8 cellular contexts compared by ENCODE assay signal in the genomic region with DNA sequence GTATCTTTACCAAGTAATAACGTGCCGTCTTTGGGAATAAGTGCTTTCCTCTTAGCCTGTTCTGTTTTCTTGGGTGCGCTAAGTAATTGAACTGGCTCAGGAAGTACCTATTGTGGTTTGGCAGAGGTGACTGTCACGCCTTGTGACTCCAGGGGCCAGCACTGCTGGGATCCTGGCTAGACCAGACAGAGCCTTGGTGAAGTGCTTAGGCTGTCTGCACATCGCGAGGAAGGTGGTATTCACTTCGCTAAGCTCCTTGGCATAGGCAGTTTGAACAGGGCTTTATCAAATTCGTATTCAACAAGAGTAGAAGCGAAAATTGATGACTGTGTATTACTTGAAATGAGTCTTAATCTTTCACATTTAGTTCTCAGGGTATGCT. TPM values are rescaled to one million over a fixed set of nuclear protein-coding genes. Genes with fewer than 3 reads are reported as not detected.
DNase-seq lines count a peak whose midpoint lies in the region; ATAC-seq, FAIRE-seq and TF ChIP-seq lines count a peak whose summit lies in the region.

No MANE protein-coding gene starts in this region.

- SMC1A ChIA-PET in GM12878 (lab: Charles Lee; ENCODE audit: uncharacterized antibody, unreplicated experiment) = interaction anchor here (1.0 to 3.4 kb wide), 10 partner anchors 14 to 119 kb away, joined by 3 to 22 read pairs (median 6); no protein-coding TSS in a partner anchor

- BruUV-seq in GM12878 (replicated peaks; lab: Mats Ljungman, UMichigan) = no TSS peak

- POLR2A ChIA-PET in GM12878 (lab: Charles Lee) = interaction anchor here (0.5 to 1.6 kb wide), 2 partner anchors 18 to 27 kb away, joined by 4 read pairs; no protein-coding TSS in a partner anchor

- TF ChIP-seq POLR2A in GM12878 (IDR thresholded peaks at IDR 0.05; ENCODE audit: low read depth, low read length) = no peak

- ATAC-seq in GM19463 (IDR thresholded peaks at IDR 0.05; ENCODE audit: unreplicated experiment) (peak; percentile 40), GM12878 (peak; percentile 56), HG03280 (IDR thresholded peaks at IDR 0.05; ENCODE audit: unreplicated experiment) (no peak)

- H3K4me2 ChIP-seq in GM12878 (ENCODE audit: control insufficient read depth, insufficient read depth) = peak overlapping the region; percentile 78

- no peak for TF ChIP-seq RAD21 in GM12878 (IDR thresholded peaks at IDR 0.05; ENCODE audit: insufficient read depth, low read depth, low read length)

- H3K79me2 ChIP-seq in ACC112 (ENCODE audit: control insufficient read depth, insufficient read depth, low read length, unreplicated experiment) (no peaks in the 10 kb centered on the region), GM12878 (ENCODE audit: control insufficient read depth, insufficient read depth, low read length) (peaks cover 30% of the 10 kb centered on the region)

- H3K4me3 ChIP-seq in ACC112 (ENCODE audit: low read depth, low read length) (peak overlapping the region; percentile 58), GM12878 (0 out of 2 replicates have a peak overlapping the region, but pooled peaks have one; percentile 6)

- H3K9me3 ChIP-seq in GM12878 (replicated peaks; ENCODE audit: control insufficient read depth, insufficient read depth, low read length) = no peaks in the 10 kb centered on the region; the same call in 1 of the 3 replicates

- peaks cover 5% of the 10 kb centered on the region for H4K20me1 ChIP-seq in GM12878 (ENCODE audit: control insufficient read depth, insufficient read depth)

- in situ Hi-C loops in GM12878 (cut with MboI) = loop anchor here (10.0 kb wide), 1 partner anchor 61 kb away; no protein-coding TSS in a partner anchor

- H3K4me1 ChIP-seq in ACC112 (ENCODE audit: control insufficient read depth, insufficient read depth, low read length, unreplicated experiment) (no peaks in the 10 kb centered on the region), GM12878 (ENCODE audit: control insufficient read depth, insufficient read depth, low read length) (peaks cover 46% of the 10 kb centered on the region)

- peaks cover 8% of the 10 kb centered on the region; the same call in 1 of the 2 replicates for H3K36me3 ChIP-seq in ACC112 (ENCODE audit: insufficient read depth, low read length)
- peaks cover 5 to 26% of the 10 kb centered on the region in 2 experiments for H3K36me3 ChIP-seq in GM12878 (ENCODE audit: control insufficient read depth in 2 of 2, insufficient read depth in 2 of 2, low read length in 1 of 2)

- FAIRE-seq in GM12878 (lab: Jason Lieb, UNC) = no peak

- WGBS in GM12878 (ENCODE audit: insufficient coverage, insufficient replicate concordance, low lambda C conversion rate, missing lambda C conversion rate) = 40% methylated on average over 9 of the region's 9 CpGs

- H3K27me3 ChIP-seq in ACC112 (ENCODE audit: insufficient read depth, low read length) (no peaks in the 10 kb centered on the region), GM12878 (replicated peaks in 1 of 2; ENCODE audit: control insufficient read depth in 2 of 2, insufficient read depth in 2 of 2, low read length in 1 of 2) (no peaks in the 10 kb centered on the region; a peak in 1 of 4 replicates)

- TF ChIP-seq CTCF in GM12878 (IDR thresholded peaks at IDR 0.05 in 2 of 3, conservative IDR thresholded peaks at IDR 0.05 in 1 of 3; ENCODE audit: control insufficient read depth in 2 of 3, extremely low read depth in 1 of 3, insufficient read depth in 1 of 3, low read depth in 3 of 3, low read length in 3 of 3) = no peak

- RAD21 ChIA-PET in GM12878 (lab: Charles Lee; ENCODE audit: unreplicated experiment) = interaction anchor here (1.0 to 2.8 kb wide), 8 partner anchors 8 to 121 kb away, joined by 3 to 22 read pairs (median 4); a partner anchor contains a TSS

- CTCF ChIA-PET in GM12878 (lab: Yijun Ruan, JAX) = interaction anchor here (0.7 to 2.3 kb wide), 4 partner anchors 10 to 672 kb away, joined by 4 to 12 read pairs (median 6); no protein-coding TSS in a partner anchor

- DNase-seq in LoVo (ENCODE audit: low spot score) = peak; percentile 77
- DNase-seq in GM12878 (ENCODE audit: low read depth, low spot score) = no peak
- peak; percentile 34 to 47 for DNase-seq in stimulated activated CD4-positive, alpha-beta T cell treated with anti-CD3 and anti-CD28 coated beads, Interleukin-2, amount 100 ng/mL, for 24 hours
- no peak for DNase-seq in Kasumi-1 (lab: John Stamatoyannopoulos, UW)
- no peak for DNase-seq in OCI-M2 (lab: John Stamatoyannopoulos, UW; ENCODE audit: unreplicated experiment)

- H3K9ac ChIP-seq in GM12878 (ENCODE audit: control insufficient read depth, insufficient read depth, low read length) = peak overlapping the region; percentile 49; the same call in 1 of the 2 replicates

- no peak for TF ChIP-seq EP300 in GM12878 (IDR thresholded peaks at IDR 0.05; ENCODE audit: borderline replicate concordance in 1 of 2, control insufficient read depth in 1 of 2, low read depth in 2 of 2, low read length in 2 of 2)

- H3K27ac ChIP-seq in ACC112 (ENCODE audit: low read depth, low read length) (no peak overlapping the region), GM12878 (ENCODE audit: control insufficient read depth, insufficient read depth) (0 out of 2 replicates have a peak overlapping the region, but pooled peaks have one; percentile 15)

- H2AFZ ChIP-seq in ACC112 (ENCODE audit: low read length, unreplicated experiment) (peak overlapping the region; percentile 35), GM12878 (ENCODE audit: control insufficient read depth, low read depth, low read length) (no peak overlapping the region)

- intact Hi-C loops in GM12878 (cut with micrococcal nuclease; ENCODE audit: unreplicated experiment) = loop anchor here (1.0 to 5.0 kb wide), 3 partner anchors 23 to 456 kb away; no protein-coding TSS in a partner anchor

TF ChIP-seq in GM12878, 131 proteins besides CTCF, POLR2A, EP300 and RAD21 (continues in another document):
- TF ChIP-seq, protein P1, sequence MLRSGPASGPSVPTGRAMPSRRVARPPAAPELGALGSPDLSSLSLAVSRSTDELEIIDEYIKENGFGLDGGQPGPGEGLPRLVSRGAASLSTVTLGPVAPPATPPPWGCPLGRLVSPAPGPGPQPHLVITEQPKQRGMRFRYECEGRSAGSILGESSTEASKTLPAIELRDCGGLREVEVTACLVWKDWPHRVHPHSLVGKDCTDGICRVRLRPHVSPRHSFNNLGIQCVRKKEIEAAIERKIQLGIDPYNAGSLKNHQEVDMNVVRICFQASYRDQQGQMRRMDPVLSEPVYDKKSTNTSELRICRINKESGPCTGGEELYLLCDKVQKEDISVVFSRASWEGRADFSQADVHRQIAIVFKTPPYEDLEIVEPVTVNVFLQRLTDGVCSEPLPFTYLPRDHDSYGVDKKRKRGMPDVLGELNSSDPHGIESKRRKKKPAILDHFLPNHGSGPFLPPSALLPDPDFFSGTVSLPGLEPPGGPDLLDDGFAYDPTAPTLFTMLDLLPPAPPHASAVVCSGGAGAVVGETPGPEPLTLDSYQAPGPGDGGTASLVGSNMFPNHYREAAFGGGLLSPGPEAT (IDR thresholded peaks at IDR 0.05; ENCODE audit: low read depth) = peak; percentile 25; the same call in 1 of the 2 replicates
- TF ChIP-seq NR2F1 (conservative IDR thresholded peaks at IDR 0.05) (0 out of 2 replicates have a peak, but pooled peaks have one; percentile 31), ASH2L (IDR thresholded peaks at IDR 0.05; ENCODE audit: borderline replicate concordance, low read depth) (no peak), CBX5 (IDR thresholded peaks at IDR 0.05; ENCODE audit: low read depth) (no peak), IKZF1 (conservative IDR thresholded peaks at IDR 0.05) (peak; percentile 70), CBFB (IDR thresholded peaks at IDR 0.05; ENCODE audit: low read depth) (peak; percentile 51; the same call in 1 of the 2 replicates), ATF7 (IDR thresholded peaks at IDR 0.05; ENCODE audit: low read depth) (no peak), STAT3 (IDR thresholded peaks at IDR 0.05; ENCODE audit: low read depth, low read length) (no peak), RAD51 (IDR thresholded peaks at IDR 0.05) (no peak), SMAD5 (IDR thresholded peaks at IDR 0.05; ENCODE audit: low read depth) (no peak)
- TF ChIP-seq, protein P2, sequence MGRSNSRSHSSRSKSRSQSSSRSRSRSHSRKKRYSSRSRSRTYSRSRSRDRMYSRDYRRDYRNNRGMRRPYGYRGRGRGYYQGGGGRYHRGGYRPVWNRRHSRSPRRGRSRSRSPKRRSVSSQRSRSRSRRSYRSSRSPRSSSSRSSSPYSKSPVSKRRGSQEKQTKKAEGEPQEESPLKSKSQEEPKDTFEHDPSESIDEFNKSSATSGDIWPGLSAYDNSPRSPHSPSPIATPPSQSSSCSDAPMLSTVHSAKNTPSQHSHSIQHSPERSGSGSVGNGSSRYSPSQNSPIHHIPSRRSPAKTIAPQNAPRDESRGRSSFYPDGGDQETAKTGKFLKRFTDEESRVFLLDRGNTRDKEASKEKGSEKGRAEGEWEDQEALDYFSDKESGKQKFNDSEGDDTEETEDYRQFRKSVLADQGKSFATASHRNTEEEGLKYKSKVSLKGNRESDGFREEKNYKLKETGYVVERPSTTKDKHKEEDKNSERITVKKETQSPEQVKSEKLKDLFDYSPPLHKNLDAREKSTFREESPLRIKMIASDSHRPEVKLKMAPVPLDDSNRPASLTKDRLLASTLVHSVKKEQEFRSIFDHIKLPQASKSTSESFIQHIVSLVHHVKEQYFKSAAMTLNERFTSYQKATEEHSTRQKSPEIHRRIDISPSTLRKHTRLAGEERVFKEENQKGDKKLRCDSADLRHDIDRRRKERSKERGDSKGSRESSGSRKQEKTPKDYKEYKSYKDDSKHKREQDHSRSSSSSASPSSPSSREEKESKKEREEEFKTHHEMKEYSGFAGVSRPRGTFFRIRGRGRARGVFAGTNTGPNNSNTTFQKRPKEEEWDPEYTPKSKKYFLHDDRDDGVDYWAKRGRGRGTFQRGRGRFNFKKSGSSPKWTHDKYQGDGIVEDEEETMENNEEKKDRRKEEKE (IDR thresholded peaks at IDR 0.05) = no peak

RNA-seq across cellular contexts. Expression of a gene that starts 17.6 kb away (rescaled TPM):
- 7.9 and 9.9 TPM in 2 replicates for total RNA-seq in GM12878 (2013; cell fraction: nucleolus; rRNA removed)
- total RNA-seq in GM12878 (2014; rRNA removed) = 3.7 and 4.0 TPM in 2 replicates
- total RNA-seq in GM12878 (2014; rRNA removed; fragmentation: Illumina TruSeq; extraction: Trizol) = 4.0 and 4.1 TPM in 2 replicates
- 7.7 and 8.4 TPM in 2 replicates for total RNA-seq in GM12878 (2021)
- polyA plus RNA-seq in GM12878 (2011; ENCODE audit: low read depth) = 8.1 TPM
- 4.0 and 4.2 TPM in 2 replicates for polyA plus RNA-seq in GM12878 (2011; rRNA removed)
- polyA plus RNA-seq in GM12878 (2011; cell fraction: cytosol; rRNA removed) = 3.8 and 4.5 TPM in 2 replicates
- polyA plus RNA-seq in GM12878 (2011; cell fraction: nucleus; rRNA removed) = 7.9 and 9.8 TPM in 2 replicates
- polyA plus RNA-seq in GM12878 (2012) = 11.0 and 12.0 TPM in 2 replicates
- 5.1 and 6.4 TPM in 2 replicates for polyA plus RNA-seq in GM12878 (2014; fragmentation: Illumina TruSeq; extraction: Trizol)
- 1 to 10 TPM; 1.9 to 2.8 TPM for polyA plus RNA-seq in GM12878 (2014; fragmentation: Nextera tagmentation; extraction: Ambion mirVana)
- polyA plus RNA-seq in GM12878 (2014; rRNA removed) = 2.0 and 4.0 TPM in 2 replicates
- 10 to 100 TPM; 13.6 to 15.8 TPM for polyA plus RNA-seq in GM12878 (2016; fragmentation: Nextera tagmentation; extraction: Ambion mirVana)
- 8.2 and 10.9 TPM in 2 replicates for polyA minus RNA-seq in GM12878 (2011; rRNA and poly(A)+ RNA removed)
- 3.6 and 6.0 TPM in 2 replicates for polyA minus RNA-seq in GM12878 (2011; cell fraction: cytosol; rRNA and poly(A)+ RNA removed)
- polyA minus RNA-seq in GM12878 (2011; cell fraction: nucleus; rRNA and poly(A)+ RNA removed) = 13.5 and 21.5 TPM in 2 replicates

Comparison
In these comparisons a context has a peak if more than half of its experiments do, and no peak if none do; other contexts are left out.
1. DNase-seq: peak in LoVo (single experiment) and stimulated activated CD4-positive, alpha-beta T cell treated with anti-CD3 and anti-CD28 coated beads, Interleukin-2, amount 100 ng/mL, for 24 hours (2 of 2); none in GM12878 (single experiment), Kasumi-1 (0 of 2) and OCI-M2 (single experiment).